In genomic region chr3:170949211-170949610, GRCh38 we compare ENCODE assay signal across 28 cellular contexts.
"Had no signal": no experiment of that assay in that cellular context is flagged by ENCODE, and none has a peak within 500 bp of the region (broad histone marks: within the 10 kb centered on the region; RNA-seq: fewer than 3 reads in every experiment).

No MANE protein-coding gene starts in this region.

- H3K36me3 ChIP-seq: colonic mucosa, esophagus muscularis mucosa, esophagus squamous epithelium, gastrocnemius medialis, gastroesophageal sphincter, heart left ventricle had no signal

- DNase-seq: colonic mucosa; cortex of kidney; dermis blood vessel endothelial cell; dorsolateral prefrontal cortex; effector CD4-positive, alpha-beta T cell; effector CD8-positive, alpha-beta T cell; effector memory CD4-positive, alpha-beta T cell; effector memory CD8-positive, alpha-beta T cell; endodermal cell; erythroblast; esophagus squamous epithelium; foreskin fibroblast; foreskin keratinocyte; foreskin melanocyte; gastrocnemius medialis; glutamatergic neuron; head of caudate nucleus; heart left ventricle had no signal

- ATAC-seq: effector memory CD8-positive, alpha-beta T cell; esophagus mucosa; foreskin keratinocyte; gastrocnemius medialis; gastroesophageal sphincter; heart left ventricle had no signal

- H3K27me3 ChIP-seq: colonic mucosa, dorsolateral prefrontal cortex, esophagus muscularis mucosa, esophagus squamous epithelium, gastrocnemius medialis, gastroesophageal sphincter, heart left ventricle had no signal

- H3K27ac ChIP-seq: colonic mucosa, coronary artery, dorsolateral prefrontal cortex, epithelial cell of prostate, esophagus muscularis mucosa, esophagus squamous epithelium, foreskin keratinocyte, gastrocnemius medialis, gastroesophageal sphincter, heart left ventricle had no signal

- H3K4me1 ChIP-seq: colonic mucosa, esophagus muscularis mucosa, esophagus squamous epithelium, foreskin keratinocyte, gastrocnemius medialis, gastroesophageal sphincter, heart left ventricle had no signal

- H3K27me3 Mint-ChIP-seq: dendritic cell treated with granulocyte-macrophage colony-stimulating factor and Interleukin-4, amounts not matched to agents 40 ng/mL and 50 ng/mL, for 4 days had no signal

- H3K4me3 ChIP-seq: colonic mucosa, coronary artery, dorsolateral prefrontal cortex, esophagus muscularis mucosa, esophagus squamous epithelium, gastrocnemius medialis, gastroesophageal sphincter, heart left ventricle had no signal

- H3K27ac Mint-ChIP-seq: dendritic cell treated with granulocyte-macrophage colony-stimulating factor and Interleukin-4, amounts not matched to agents 40 ng/mL and 50 ng/mL, for 4 days; effector memory CD8-positive, alpha-beta T cell; endodermal cell had no signal

- H3K4me3 Mint-ChIP-seq: dendritic cell treated with granulocyte-macrophage colony-stimulating factor and Interleukin-4, amounts not matched to agents 40 ng/mL and 50 ng/mL, for 4 days; effector memory CD8-positive, alpha-beta T cell; endodermal cell had no signal

- FAIRE-seq: colon, endometrium, endothelial cell of umbilical vein, frontal cortex had no signal

- H3K4me1 Mint-ChIP-seq: endodermal cell had no signal

- H3K9me3 ChIP-seq: colonic mucosa, esophagus squamous epithelium, gastrocnemius medialis had no signal

- H3K9me3 Mint-ChIP-seq: dendritic cell treated with granulocyte-macrophage colony-stimulating factor and Interleukin-4, amounts not matched to agents 40 ng/mL and 50 ng/mL, for 4 days; effector memory CD8-positive, alpha-beta T cell had no signal
